In the genomic region with DNA sequence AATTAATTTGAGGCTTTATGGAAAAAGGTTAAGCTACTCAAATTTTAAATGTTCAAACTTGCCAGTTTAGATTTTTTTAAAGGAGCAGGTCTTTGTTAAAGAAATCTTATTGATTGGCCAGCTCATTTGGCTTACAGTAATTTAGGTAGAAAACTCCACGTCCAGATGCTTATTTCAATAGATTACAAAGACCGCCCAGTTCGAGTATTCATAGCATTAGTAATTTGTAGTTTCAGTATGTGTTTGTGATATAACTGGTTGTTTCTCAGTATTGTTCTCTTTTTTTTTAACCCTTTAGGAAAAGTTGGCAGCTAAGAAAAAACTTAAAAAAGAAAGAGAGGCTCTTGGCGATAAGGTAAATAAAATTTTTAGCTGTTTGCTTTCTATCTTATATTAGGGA, we compare ENCODE assay signal across 9 cellular contexts. TPM values are rescaled to one million over a fixed set of nuclear protein-coding genes. Genes with fewer than 3 reads are reported as not detected.
DNase-seq lines count a peak whose midpoint lies in the region; ATAC-seq lines count a peak whose summit lies in the region.
"Had no signal": no experiment of that assay in that cellular context is flagged by ENCODE, and none has a peak within 500 bp of the region (broad histone marks: within the 10 kb centered on the region; RNA-seq: fewer than 3 reads in every experiment).

No MANE protein-coding gene starts in this region.

- H3K27me3 ChIP-seq in BLaER1 = no peaks in the 10 kb centered on the region
- no peaks in the 10 kb centered on the region for H3K27me3 ChIP-seq in muscle layer of colon (ENCODE audit: control insufficient read depth in 1 of 2, insufficient read depth in 2 of 2, low read length in 2 of 2)

- intact Hi-C loops in activated T-helper 1 cell treated with anti-CD3 and anti-CD28 coated beads, Interleukin-12 subunit alpha, Interleukin-12 subunit beta, Interleukin-2, Interleukin-4 antibody, amounts not matched to agents 30 ng/mL and 10 ng/mL and 1 ng/mL, durations not matched to agents 14 hours and 24 hours and 36 hours (cut with micrococcal nuclease) = no loop called here

- peaks cover 21% of the 10 kb centered on the region for H3K9me3 ChIP-seq in BLaER1
- no peaks in the 10 kb centered on the region for H3K9me3 ChIP-seq in muscle layer of colon (ENCODE audit: low read length)

- H3K27ac Mint-ChIP-seq in activated T-helper 1 cell treated with anti-CD3 and anti-CD28 coated beads, Interleukin-12 subunit alpha, Interleukin-12 subunit beta, Interleukin-2, Interleukin-4 antibody, amounts not matched to agents 30 ng/mL and 10 ng/mL and 1 ng/mL, durations not matched to agents 14 hours and 24 hours and 36 hours = no peak overlapping the region

- H3K4me1 Mint-ChIP-seq in activated T-helper 1 cell treated with anti-CD3 and anti-CD28 coated beads, Interleukin-12 subunit alpha, Interleukin-12 subunit beta, Interleukin-2, Interleukin-4 antibody, amounts not matched to agents 30 ng/mL and 10 ng/mL and 1 ng/mL, durations not matched to agents 14 hours and 24 hours and 36 hours (ENCODE audit: low read depth) = peaks cover 35% of the 10 kb centered on the region

- DNase-seq in activated T-helper 1 cell treated with anti-CD3 and anti-CD28 coated beads, Interleukin-12 subunit alpha, Interleukin-12 subunit beta, Interleukin-2, Interleukin-4 antibody, amounts not matched to agents 30 ng/mL and 10 ng/mL and 1 ng/mL, durations not matched to agents 14 hours and 24 hours and 36 hours (ENCODE audit: low spot score) = no peak
- DNase-seq in T-helper 9 cell (no peak), GM19238 (ENCODE audit: insufficient read length, low spot score) (no peak)
- no peak for DNase-seq in activated CD4-positive, CD25-positive, alpha-beta regulatory T cell treated with anti-CD3 and anti-CD28 coated beads, Interleukin-2, amount 50 U/mL, for 72 hours
- DNase-seq: amniotic stem cell had no signal

- ATAC-seq in HG02610 (IDR thresholded peaks at IDR 0.05; ENCODE audit: unreplicated experiment) (peak; percentile 50), HG03025 (IDR thresholded peaks at IDR 0.05; ENCODE audit: low FRiP score, unreplicated experiment) (no peak)

- peaks cover 43% of the 10 kb centered on the region for H3K36me3 ChIP-seq in BLaER1
- H3K36me3 ChIP-seq in muscle layer of colon (ENCODE audit: insufficient read depth, low read length) = peaks cover 18% of the 10 kb centered on the region

- H3K36me3 Mint-ChIP-seq in activated T-helper 1 cell treated with anti-CD3 and anti-CD28 coated beads, Interleukin-12 subunit alpha, Interleukin-12 subunit beta, Interleukin-2, Interleukin-4 antibody, amounts not matched to agents 30 ng/mL and 10 ng/mL and 1 ng/mL, durations not matched to agents 14 hours and 24 hours and 36 hours (ENCODE audit: low read depth) = peaks cover 38% of the 10 kb centered on the region

- H3K27me3 Mint-ChIP-seq in activated T-helper 1 cell treated with anti-CD3 and anti-CD28 coated beads, Interleukin-12 subunit alpha, Interleukin-12 subunit beta, Interleukin-2, Interleukin-4 antibody, amounts not matched to agents 30 ng/mL and 10 ng/mL and 1 ng/mL, durations not matched to agents 14 hours and 24 hours and 36 hours (ENCODE audit: insufficient read depth) = peaks cover 14% of the 10 kb centered on the region

- H3K9ac ChIP-seq in BLaER1 (0 out of 2 replicates have a peak overlapping the region, but pooled peaks have one; percentile 81), muscle layer of colon (ENCODE audit: low read length) (peak overlapping the region; percentile 30)

- peak overlapping the region; percentile 88 for H3K4me2 ChIP-seq in BLaER1

- no peak overlapping the region for H3K27ac ChIP-seq in BLaER1
- H3K27ac ChIP-seq in muscle layer of colon (ENCODE audit: low read depth, low read length) = no peak overlapping the region

- H4K20me1 ChIP-seq in BLaER1 = peaks cover 26% of the 10 kb centered on the region; the same call in 1 of the 2 replicates

- peaks cover 18% of the 10 kb centered on the region for H3K9me3 Mint-ChIP-seq in activated T-helper 1 cell treated with anti-CD3 and anti-CD28 coated beads, Interleukin-12 subunit alpha, Interleukin-12 subunit beta, Interleukin-2, Interleukin-4 antibody, amounts not matched to agents 30 ng/mL and 10 ng/mL and 1 ng/mL, durations not matched to agents 14 hours and 24 hours and 36 hours

- H3K4me1 ChIP-seq in BLaER1 (peaks cover 21% of the 10 kb centered on the region), muscle layer of colon (ENCODE audit: insufficient read depth, low read length) (peaks cover 16% of the 10 kb centered on the region)

- H3K4me3 Mint-ChIP-seq in activated T-helper 1 cell treated with anti-CD3 and anti-CD28 coated beads, Interleukin-12 subunit alpha, Interleukin-12 subunit beta, Interleukin-2, Interleukin-4 antibody, amounts not matched to agents 30 ng/mL and 10 ng/mL and 1 ng/mL, durations not matched to agents 14 hours and 24 hours and 36 hours = peak overlapping the region; percentile 55

- H3K4me3 ChIP-seq in BLaER1 (peak overlapping the region; percentile 71), muscle layer of colon (ENCODE audit: low read depth in 1 of 2, low read length in 2 of 2) (peak overlapping the region in 1 of 2 donors; percentile 76)

RNA-seq across cellular contexts. Expression of a gene that starts 1.6 kb away (rescaled TPM):
- total RNA-seq in activated T-helper 1 cell treated with anti-CD3 and anti-CD28 coated beads, Interleukin-12 subunit alpha, Interleukin-12 subunit beta, Interleukin-2, Interleukin-4 antibody, amounts not matched to agents 30 ng/mL and 10 ng/mL and 1 ng/mL, durations not matched to agents 14 hours and 24 hours and 36 hours = 65.2 and 65.5 TPM in 2 replicates

RNA-seq across cellular contexts. Expression of a gene that starts 25.5 kb away (rescaled TPM):
- total RNA-seq in activated T-helper 1 cell treated with anti-CD3 and anti-CD28 coated beads, Interleukin-12 subunit alpha, Interleukin-12 subunit beta, Interleukin-2, Interleukin-4 antibody, amounts not matched to agents 30 ng/mL and 10 ng/mL and 1 ng/mL, durations not matched to agents 14 hours and 24 hours and 36 hours = 1.2 and 1.3 TPM in 2 replicates

RNA-seq across cellular contexts. Expression of a gene that starts 25.7 kb away (rescaled TPM):
- 107 and 110 TPM in 2 replicates for total RNA-seq in activated T-helper 1 cell treated with anti-CD3 and anti-CD28 coated beads, Interleukin-12 subunit alpha, Interleukin-12 subunit beta, Interleukin-2, Interleukin-4 antibody, amounts not matched to agents 30 ng/mL and 10 ng/mL and 1 ng/mL, durations not matched to agents 14 hours and 24 hours and 36 hours
